ENCODE assay signal across 28 cellular contexts in the genomic region with DNA sequence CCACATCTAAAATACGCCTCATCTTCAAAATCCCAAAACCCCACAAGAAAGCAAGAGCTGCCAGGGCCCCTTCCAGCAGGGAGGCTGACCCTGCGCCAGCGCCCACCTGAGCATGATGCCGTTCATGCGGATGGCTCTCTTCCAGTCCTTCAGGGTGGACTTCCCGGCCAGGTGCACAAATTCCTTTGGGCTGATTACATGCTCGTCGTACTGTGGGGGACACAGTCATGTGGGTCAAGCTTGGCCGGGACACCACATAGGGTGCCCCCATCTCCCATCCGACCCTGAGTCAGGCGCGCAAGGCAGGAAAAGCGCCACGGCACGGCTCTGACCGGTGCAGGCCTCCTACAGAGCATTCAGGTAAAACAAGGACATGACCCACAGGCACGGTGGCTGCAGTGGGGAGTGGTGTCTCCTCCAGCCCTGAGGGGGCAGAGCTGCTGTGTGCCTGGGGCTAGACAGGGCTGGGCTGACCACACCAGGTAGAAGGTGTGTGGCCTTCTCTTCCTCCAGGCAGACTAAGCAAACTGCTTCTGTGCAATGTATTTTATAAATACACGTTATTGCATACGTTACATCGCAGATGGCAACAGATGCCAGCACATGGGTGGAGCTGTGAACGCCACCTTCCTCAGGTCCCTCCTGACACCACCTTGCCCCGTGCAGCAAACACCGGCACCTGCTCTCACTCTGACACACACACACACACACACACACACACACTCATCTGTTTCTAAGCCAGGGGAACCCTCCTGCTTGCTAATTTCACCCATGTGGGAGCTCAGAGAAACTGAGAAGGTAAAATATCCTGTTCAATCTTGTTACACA. TPM values are rescaled to one million over a fixed set of nuclear protein-coding genes. Genes with fewer than 3 reads are reported as not detected.
"Had no signal": no experiment of that assay in that cellular context is flagged by ENCODE, and none has a peak within 500 bp of the region (broad histone marks: within the 10 kb centered on the region; RNA-seq: fewer than 3 reads in every experiment).

No MANE protein-coding gene starts in this region.

- H3K27me3 ChIP-seq: adrenal gland, breast epithelium had no signal

- ATAC-seq: activated CD4-positive, CD25-positive, alpha-beta regulatory T cell treated with anti-CD3 and anti-CD28 coated beads, Interleukin-2, amount 50 U/mL, for 24 hours; activated CD8-positive, alpha-beta T cell treated with anti-CD3 and anti-CD28 coated beads for 36 hours; activated T-cell treated with anti-CD3 and anti-CD28 coated beads, Interleukin-2, amount 50 U/mL, for 72 hours; Panc1 had no signal

- H3K36me3 ChIP-seq: breast epithelium had no signal

- H3K4me1 ChIP-seq: breast epithelium had no signal

- DNase-seq: activated CD4-positive, alpha-beta T cell treated with anti-CD3 and anti-CD28 coated beads for 4 hours; activated CD8-positive, alpha-beta memory T cell treated with anti-CD3 and anti-CD28 coated beads, Interleukin-2, amount 50 U/mL, for 4 hours; activated CD8-positive, alpha-beta T cell treated with anti-CD3 and anti-CD28 coated beads for 36 hours; activated gamma-delta T cell treated with Interleukin-2 at 50 U/mL for 16 hours; activated naive CD4-positive, alpha-beta T cell treated with anti-CD3 and anti-CD28 coated beads, Interleukin-2, amount 10 ng/mL, durations not matched to agents 7 days and 5 days; activated naive CD8-positive, alpha-beta T cell treated with anti-CD3 and anti-CD28 coated beads, Interleukin-2, amount 10 ng/mL, durations not matched to agents 7 days and 5 days; activated T-cell treated with anti-CD3 and anti-CD28 coated beads, Interleukin-2, amount 50 U/mL, for 72 hours; adrenal gland; caudate nucleus; Karpas-422; MM.1S; NCI-H1105; NCI-H1436; NCI-H1694 treated with DMSO at 0.1 percent for 48 hours; NCI-H2081; NCI-H226; NCI-H526; NCI-H774; NK-92 treated with Interleukin-12 subunit alpha and Interleukin-12 subunit beta, amount 100 ng/mL, for 24 hours; OCI-M1; SHP77 treated with DMSO at 0.1 percent for 48 hours had no signal

- H3K27ac ChIP-seq: adrenal gland, breast epithelium had no signal

- H3K9me3 ChIP-seq: adrenal gland, breast epithelium had no signal

- H3K4me3 ChIP-seq: adrenal gland, breast epithelium had no signal

RNA-seq across cellular contexts. Expression of a gene that starts 43.9 kb away (rescaled TPM):
- total RNA-seq: SK-MEL-5 had no signal

RNA-seq across cellular contexts. Expression of a gene that starts 50.3 kb away (rescaled TPM):
- total RNA-seq: activated CD8-positive, alpha-beta T cell treated with anti-CD3 and anti-CD28 coated beads for 36 hours; activated naive CD8-positive, alpha-beta T cell treated with anti-CD3 and anti-CD28 coated beads, Interleukin-2, amount 10 ng/mL, durations not matched to agents 7 days and 5 days; activated T-cell treated with anti-CD3 and anti-CD28 coated beads, Interleukin-2, amount 50 U/mL, for 72 hours; activated T-helper 2 cell treated with anti-CD3 and anti-CD28 coated beads, Interferon-gamma antibody, Interleukin-2, Interleukin-4, amounts not matched to agents 10 μg/mL and 5 μg/mL and 100 μg/mL, durations not matched to agents 14 hours and 24 hours and 36 hours; adrenal gland; aorta; NCI-H460; SK-MEL-5 had no signal
- polyA plus RNA-seq: adrenal gland, aorta had no signal
